ENCODE assay signal across 10 cellular contexts in genomic region chr4:83905952-83906351, GRCh38.
DNase-seq lines count a peak whose midpoint lies in the region; ATAC-seq, FAIRE-seq and TF ChIP-seq lines count a peak whose summit lies in the region.
"Had no signal": no experiment of that assay in that cellular context is flagged by ENCODE, and none has a peak within 500 bp of the region (broad histone marks: within the 10 kb centered on the region; RNA-seq: fewer than 3 reads in every experiment).

No MANE protein-coding gene starts in this region.

- intact Hi-C loops in GM12878 (cut with micrococcal nuclease; ENCODE audit: unreplicated experiment), result loop anchor here (1.0 kb wide), 2 partner anchors 353 to 598 kb away; no protein-coding TSS in a partner anchor

- SMC1A ChIA-PET in GM12878 (lab: Charles Lee; ENCODE audit: uncharacterized antibody, unreplicated experiment), result no interaction called here

- H3K4me3 ChIP-seq in NB4 (ENCODE audit: low read depth, low read length) (no peak overlapping the region), GM12878 (no peak overlapping the region)
- H3K4me3 ChIP-seq: body of pancreas, heart left ventricle had no signal

- peak; percentile 50 for TF ChIP-seq CTCF in NB4 (IDR thresholded peaks at IDR 0.05; ENCODE audit: low read depth, low read length)
- peak; percentile 22 to 42 (median 40); a peak in 4 of 6 replicates for TF ChIP-seq CTCF in GM12878 (IDR thresholded peaks at IDR 0.05 in 2 of 3, conservative IDR thresholded peaks at IDR 0.05 in 1 of 3; ENCODE audit: control insufficient read depth in 2 of 3, extremely low read depth in 1 of 3, insufficient read depth in 1 of 3, low read depth in 3 of 3, low read length in 3 of 3)

- in situ Hi-C loops in GM12878 (cut with MboI), result no loop called here

- no TSS peak for BruUV-seq in GM12878 (replicated peaks; lab: Mats Ljungman, UMichigan)

- H3K9me3 ChIP-seq in GM12878 (replicated peaks; ENCODE audit: control insufficient read depth, insufficient read depth, low read length), result no peaks in the 10 kb centered on the region
- H3K9me3 ChIP-seq: body of pancreas, heart left ventricle had no signal

- no peaks in the 10 kb centered on the region for H3K79me2 ChIP-seq in GM12878 (ENCODE audit: control insufficient read depth, insufficient read depth, low read length)

- no peaks in the 10 kb centered on the region for H3K4me1 ChIP-seq in GM12878 (ENCODE audit: control insufficient read depth, insufficient read depth, low read length)
- H3K4me1 ChIP-seq: body of pancreas, heart left ventricle had no signal

- H3K27ac ChIP-seq in GM12878 (ENCODE audit: control insufficient read depth, insufficient read depth), result no peak overlapping the region
- H3K27ac ChIP-seq: body of pancreas, heart left ventricle had no signal

- POLR2A ChIA-PET in GM12878 (lab: Charles Lee), result no interaction called here

- DNase-seq in NCI-H510A treated with DMSO at 0.1 percent for 48 hours (lab: John Stamatoyannopoulos, UW), result peak; percentile 2
- DNase-seq in NCI-H510A (lab: John Stamatoyannopoulos, UW), result no peak
- DNase-seq in NB4 (ENCODE audit: low read depth), result peak; percentile 40
- no peak for DNase-seq in GM12878 (ENCODE audit: low read depth, low spot score)
- DNase-seq in retina, result peak; percentile 11
- DNase-seq in globus pallidus (ENCODE audit: low spot score), result no peak
- DNase-seq in KG1 (lab: John Stamatoyannopoulos, UW), result no peak
- DNase-seq: body of pancreas, heart left ventricle had no signal

- no peaks in the 10 kb centered on the region for H3K36me3 ChIP-seq in GM12878 (ENCODE audit: control insufficient read depth in 2 of 2, insufficient read depth in 2 of 2, low read length in 1 of 2)
- H3K36me3 ChIP-seq: heart left ventricle had no signal

- FAIRE-seq in GM12878 (lab: Jason Lieb, UNC), result no peak

- TF ChIP-seq EP300 in GM12878 (IDR thresholded peaks at IDR 0.05; ENCODE audit: borderline replicate concordance in 1 of 2, control insufficient read depth in 1 of 2, low read depth in 2 of 2, low read length in 2 of 2), result no peak

- RAD21 ChIA-PET in GM12878 (lab: Charles Lee; ENCODE audit: unreplicated experiment), result no interaction called here

- ATAC-seq in GM12878 (peak; percentile 68), HG03045 (IDR thresholded peaks at IDR 0.05; ENCODE audit: unreplicated experiment) (no peak)
- ATAC-seq: body of pancreas, heart left ventricle had no signal

- TF ChIP-seq POLR2A in NB4 (IDR thresholded peaks at IDR 0.05; ENCODE audit: extremely low read depth, insufficient read length) (no peak), GM12878 (IDR thresholded peaks at IDR 0.05; ENCODE audit: low read depth, low read length) (no peak)

- no peak overlapping the region for H2AFZ ChIP-seq in GM12878 (ENCODE audit: control insufficient read depth, low read depth, low read length)

- CTCF ChIA-PET in GM12878 (lab: Yijun Ruan, JAX), result no interaction called here

- TF ChIP-seq RAD21 in GM12878 (IDR thresholded peaks at IDR 0.05; ENCODE audit: insufficient read depth, low read depth, low read length), result peak; percentile 65

- no peaks in the 10 kb centered on the region for H3K27me3 ChIP-seq in GM12878 (replicated peaks in 1 of 2; ENCODE audit: control insufficient read depth in 2 of 2, insufficient read depth in 2 of 2, low read length in 1 of 2)
- H3K27me3 ChIP-seq: body of pancreas had no signal

- no peak overlapping the region for H3K9ac ChIP-seq in GM12878 (ENCODE audit: control insufficient read depth, insufficient read depth, low read length)

- H3K4me2 ChIP-seq in GM12878 (ENCODE audit: control insufficient read depth, insufficient read depth), result no peak overlapping the region

- H4K20me1 ChIP-seq in GM12878 (ENCODE audit: control insufficient read depth, insufficient read depth), result no peaks in the 10 kb centered on the region

TF ChIP-seq in GM12878, 131 proteins besides CTCF, POLR2A, EP300 and RAD21 (continues in another document):
- no peak for TF ChIP-seq SMAD1 (IDR thresholded peaks at IDR 0.05; ENCODE audit: low read depth, partially characterized antibody)
- no peak for TF ChIP-seq ZNF592 (IDR thresholded peaks at IDR 0.05)
- TF ChIP-seq JUNB (IDR thresholded peaks at IDR 0.05), result no peak
- TF ChIP-seq SMAD5 (IDR thresholded peaks at IDR 0.05; ENCODE audit: low read depth), result no peak
- no peak for TF ChIP-seq BRCA1 (IDR thresholded peaks at IDR 0.05; ENCODE audit: low read depth, low read length)
- TF ChIP-seq KLF5 (IDR thresholded peaks at IDR 0.05; ENCODE audit: partially characterized antibody), result no peak
- no peak for TF ChIP-seq ESRRA (IDR thresholded peaks at IDR 0.05; ENCODE audit: low read length)
- TF ChIP-seq RB1 (IDR thresholded peaks at IDR 0.05; ENCODE audit: borderline replicate concordance), result no peak
- TF ChIP-seq SIX5 (IDR thresholded peaks at IDR 0.05; ENCODE audit: low read depth, low read length, severe bottlenecking), result no peak
- no peak for TF ChIP-seq USF2 (IDR thresholded peaks at IDR 0.05; ENCODE audit: borderline replicate concordance, low read depth, low read length)
- TF ChIP-seq MLLT1 (IDR thresholded peaks at IDR 0.05), result no peak
- no peak for TF ChIP-seq E2F8 (IDR thresholded peaks at IDR 0.05; ENCODE audit: low read depth, partially characterized antibody)
- no peak for TF ChIP-seq CBX3 (IDR thresholded peaks at IDR 0.05; ENCODE audit: borderline replicate concordance, low read depth)

Comparison
In these comparisons a context has a peak if more than half of its experiments do, and no peak if none do; other contexts are left out.
1. DNase-seq: peak in NCI-H510A treated with DMSO at 0.1 percent for 48 hours (single experiment), NB4 (single experiment) and retina (single experiment); none in NCI-H510A (single experiment), GM12878 (single experiment), globus pallidus (single experiment) and KG1 (single experiment).